Comparison of ENCODE assay signal across 8 cellular contexts in the genomic region with DNA sequence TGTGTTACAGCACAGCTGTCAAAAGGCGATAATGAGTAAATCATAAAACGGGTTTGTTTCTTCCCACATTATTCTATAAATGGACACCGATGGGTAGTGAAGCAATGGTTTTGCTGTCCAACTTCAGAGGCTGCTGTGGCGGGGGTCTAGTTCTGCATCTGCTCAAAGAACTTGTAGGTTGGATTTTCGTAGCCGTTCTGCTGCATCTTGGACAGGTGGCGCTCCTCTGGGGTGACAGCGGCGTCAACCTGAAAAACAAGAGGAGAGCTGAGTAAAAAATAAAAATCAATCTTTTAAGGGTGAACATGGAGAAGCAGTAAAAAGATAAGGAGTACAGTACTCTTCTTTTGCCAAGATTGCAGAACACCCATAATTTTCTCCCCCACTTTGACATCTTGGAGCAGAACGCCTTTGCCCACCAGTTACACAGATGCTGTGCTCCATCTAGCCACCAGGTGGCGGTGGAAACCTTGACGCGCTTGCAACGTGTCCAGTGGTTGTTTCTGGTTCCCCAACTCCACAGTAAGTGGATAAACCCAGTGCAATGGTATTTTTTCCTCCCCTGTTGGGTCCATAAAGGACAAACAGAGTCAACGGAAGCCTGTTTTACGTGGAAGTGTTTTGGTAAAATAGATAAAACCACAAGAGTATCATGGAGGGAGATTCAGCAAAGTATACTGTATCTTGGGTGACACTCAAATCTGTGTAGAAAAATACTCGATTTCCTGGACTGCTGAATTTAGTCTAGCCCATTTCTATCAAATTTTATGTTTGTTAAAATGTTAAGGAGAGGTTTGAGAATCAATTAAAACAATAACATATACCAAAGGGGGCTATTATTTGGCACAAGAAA.
DNase-seq lines count a peak whose midpoint lies in the region; ATAC-seq and TF ChIP-seq lines count a peak whose summit lies in the region.

No MANE protein-coding gene starts in this region.

- H3K9me3 Mint-ChIP-seq in activated B cell treated with CpG ODN at 0.5 μM for 24 hours, result no peaks in the 10 kb centered on the region

- POLR2A ChIA-PET in activated B cell treated with CpG ODN at 0.5 μM for 24 hours (lab: Charles Lee), result no interaction called here

- no peaks in the 10 kb centered on the region for H3K27me3 Mint-ChIP-seq in activated B cell treated with CpG ODN at 0.5 μM for 24 hours

- H3K4me1 Mint-ChIP-seq in activated B cell treated with CpG ODN at 0.5 μM for 24 hours, result no peaks in the 10 kb centered on the region

- no peak overlapping the region for H3K4me3 ChIP-seq in AG09309 (ENCODE audit: control insufficient read depth, low read depth, low read length)

- peaks cover 5% of the 10 kb centered on the region for H3K36me3 Mint-ChIP-seq in activated B cell treated with CpG ODN at 0.5 μM for 24 hours (ENCODE audit: low read depth)

- H3K4me3 Mint-ChIP-seq in activated B cell treated with CpG ODN at 0.5 μM for 24 hours, result no peak overlapping the region

- CTCF ChIA-PET in activated B cell treated with CpG ODN at 0.5 μM for 24 hours (lab: Charles Lee), result interaction anchor here (0.6 to 5.8 kb wide), 8 partner anchors 14 to 836 kb away, joined by 3 to 37 read pairs (median 4); a partner anchor contains a TSS

- ATAC-seq in GM18517 (IDR thresholded peaks at IDR 0.05; ENCODE audit: unreplicated experiment), result peak; percentile 81
- peak; percentile 91 for ATAC-seq in HG02973 (IDR thresholded peaks at IDR 0.05; ENCODE audit: unreplicated experiment)
- peak; percentile 87 for ATAC-seq in activated B cell treated with CpG ODN at 0.5 μM for 24 hours (ENCODE audit: low read depth)
- ATAC-seq in left lobe of liver, result peak; percentile 79

- intact Hi-C loops in activated B cell treated with CpG ODN at 0.5 μM for 24 hours (cut with micrococcal nuclease), result loop anchor here (1.0 to 5.0 kb wide), 5 partner anchors 120 to 1821 kb away; a partner anchor contains a TSS

- TF ChIP-seq CTCF in AG09309 (IDR thresholded peaks at IDR 0.05; ENCODE audit: control insufficient read depth, insufficient read depth, low read depth, low read length, missing control alignments) (peak; percentile 94), activated B cell treated with CpG ODN at 0.5 μM for 24 hours (IDR thresholded peaks at IDR 0.05) (peak; percentile 33)

- H3K27ac Mint-ChIP-seq in activated B cell treated with CpG ODN at 0.5 μM for 24 hours, result no peak overlapping the region

- no peak for DNase-seq in AG09309 (ENCODE audit: low read depth)
- DNase-seq in NCI-H2107 treated with DMSO at 0.1 percent for 48 hours (lab: John Stamatoyannopoulos, UW; ENCODE audit: unreplicated experiment), result peak; percentile 70
- DNase-seq in activated B cell treated with CpG ODN at 0.5 μM for 24 hours, result peak; percentile 39
- peak; percentile 39 for DNase-seq in central memory CD4-positive, alpha-beta T cell
- DNase-seq in left lobe of liver (ENCODE audit: low spot score), result peak; percentile 61
- DNase-seq in stimulated activated CD4-positive, alpha-beta T cell treated with anti-CD3 and anti-CD28 coated beads, TNF-alpha, amount 100 ng/mL, for 24 hours (ENCODE audit: low read depth in 3 of 3), result peak; percentile 18 to 49 (median 32)
